ENCODE assay signal across 1 cellular context in genomic region chr10:66842867-66843266, GRCh38.
TF ChIP-seq lines count a peak whose summit lies in the region.

No MANE protein-coding gene starts in this region.

TF ChIP-seq in SK-N-SH, 30 proteins besides CTCF, POLR2A, EP300 and RAD21 (continued from another document):
- no peak for TF ChIP-seq GATA2 (CRISPR knock-in tag; IDR thresholded peaks at IDR 0.05)
- no peak for TF ChIP-seq IRF3 (IDR thresholded peaks at IDR 0.05; ENCODE audit: low read depth, low read length)
TF ChIP-seq in SK-N-SH: peak in this region for 0.
